In genomic region chr7:38217672-38218071, GRCh38 we compare ENCODE assay signal across 19 cellular contexts. TPM values are rescaled to one million over a fixed set of nuclear protein-coding genes. Genes with fewer than 3 reads are reported as not detected.
DNase-seq lines count a peak whose midpoint lies in the region; ATAC-seq and TF ChIP-seq lines count a peak whose summit lies in the region.
"Had no signal": no experiment of that assay in that cellular context is flagged by ENCODE, and none has a peak within 500 bp of the region (broad histone marks: within the 10 kb centered on the region; RNA-seq: fewer than 3 reads in every experiment).

No MANE protein-coding gene starts in this region.

- no peaks in the 10 kb centered on the region for H4K20me1 ChIP-seq in BLaER1

- TF ChIP-seq CTCF in CD8-positive, alpha-beta T cell (IDR thresholded peaks at IDR 0.05), result no peak

- H3K27me3 ChIP-seq in BLaER1, result no peaks in the 10 kb centered on the region
- H3K27me3 ChIP-seq in CD8-positive, alpha-beta T cell (ENCODE audit: insufficient read depth, low read length), result no peaks in the 10 kb centered on the region
- H3K27me3 ChIP-seq: SJSA1, tibial artery had no signal

- no peaks in the 10 kb centered on the region for H3K27me3 Mint-ChIP-seq in CD8-positive, alpha-beta T cell (ENCODE audit: low read depth)
- H3K27me3 Mint-ChIP-seq in activated CD4-positive, alpha-beta memory T cell treated with anti-CD3 and anti-CD28 coated beads, Interleukin-2, amount 10 ng/mL, durations not matched to agents 7 days and 5 days, result no peaks in the 10 kb centered on the region
- H3K27me3 Mint-ChIP-seq in naive thymus-derived CD8-positive, alpha-beta T cell, result no peaks in the 10 kb centered on the region
- H3K27me3 Mint-ChIP-seq: memory B cell; stimulated activated naive B cell treated with anti-CD40 and anti-IgM and Interleukin-4, amounts not matched to agents 10 μg/mL and 1 μg/mL and 100 μg/mL, for 72 hours had no signal

- H3K4me3 ChIP-seq in BLaER1, result no peak overlapping the region
- no peak overlapping the region for H3K4me3 ChIP-seq in CD8-positive, alpha-beta T cell (ENCODE audit: low read depth, low read length)
- H3K4me3 ChIP-seq: SJSA1, tibial artery had no signal

- peaks cover 58% of the 10 kb centered on the region for H3K4me1 Mint-ChIP-seq in CD8-positive, alpha-beta T cell (ENCODE audit: low read depth)
- peaks cover 63% of the 10 kb centered on the region for H3K4me1 Mint-ChIP-seq in activated CD4-positive, alpha-beta memory T cell treated with anti-CD3 and anti-CD28 coated beads, Interleukin-2, amount 10 ng/mL, durations not matched to agents 7 days and 5 days
- H3K4me1 Mint-ChIP-seq in naive thymus-derived CD8-positive, alpha-beta T cell, result peaks cover 7 to 60% (median 38%) of the 10 kb centered on the region in 4 donors

- CTCF ChIA-PET in CD8-positive, alpha-beta T cell (lab: Charles Lee), result interaction anchor here (0.8 to 10.3 kb wide), 17 partner anchors 10 to 181 kb away, joined by 3 to 338 read pairs (median 55); no protein-coding TSS in a partner anchor
- CTCF ChIA-PET in activated CD4-positive, alpha-beta memory T cell treated with anti-CD3 and anti-CD28 coated beads, Interleukin-2, amount 10 ng/mL, durations not matched to agents 7 days and 5 days (lab: Charles Lee), result interaction anchor here (1.0 to 10.3 kb wide), 19 partner anchors 9 to 182 kb away, joined by 3 to 314 read pairs (median 19); partner anchors contain the start of gene STARD3NL

- POLR2A ChIA-PET in CD8-positive, alpha-beta T cell (lab: Charles Lee), result interaction anchor here (1.1 to 3.5 kb wide), 4 partner anchors 16 to 152 kb away, joined by 3 to 22 read pairs (median 6); no protein-coding TSS in a partner anchor
- POLR2A ChIA-PET in activated CD4-positive, alpha-beta memory T cell treated with anti-CD3 and anti-CD28 coated beads, Interleukin-2, amount 10 ng/mL, durations not matched to agents 7 days and 5 days (lab: Charles Lee), result interaction anchor here (0.7 to 1.6 kb wide), 3 partner anchors 16 to 141 kb away, joined by 3 to 10 read pairs (median 4); no protein-coding TSS in a partner anchor
- POLR2A ChIA-PET in naive thymus-derived CD8-positive, alpha-beta T cell (lab: Charles Lee), result interaction anchor here (3.0 kb wide), 1 partner anchor 102 kb away, joined by 9 read pairs; no protein-coding TSS in a partner anchor

- 0 out of 2 replicates have a peak overlapping the region, but pooled peaks have one; percentile 39 for H3K27ac ChIP-seq in BLaER1
- no peak overlapping the region for H3K27ac ChIP-seq in CD8-positive, alpha-beta T cell (ENCODE audit: low read depth, low read length)
- H3K27ac ChIP-seq: SJSA1, tibial artery had no signal

- intact Hi-C loops in CD8-positive, alpha-beta T cell (cut with DNase I, micrococcal nuclease), result loop anchor here (1.0 to 2.0 kb wide), 2 partner anchors 15 to 117 kb away; no protein-coding TSS in a partner anchor

- H3K27ac Mint-ChIP-seq in CD8-positive, alpha-beta T cell, result peak overlapping the region; percentile 93
- H3K27ac Mint-ChIP-seq in activated CD4-positive, alpha-beta memory T cell treated with anti-CD3 and anti-CD28 coated beads, Interleukin-2, amount 10 ng/mL, durations not matched to agents 7 days and 5 days, result peak overlapping the region; percentile 78
- H3K27ac Mint-ChIP-seq in naive thymus-derived CD8-positive, alpha-beta T cell, result peak overlapping the region in 7 of 10 donors; percentile 6 to 90 (median 80)
- H3K27ac Mint-ChIP-seq: stimulated activated naive B cell treated with anti-CD40 and anti-IgM and Interleukin-4, amounts not matched to agents 10 μg/mL and 1 μg/mL and 100 μg/mL, for 72 hours had no signal

- H3K36me3 Mint-ChIP-seq in CD8-positive, alpha-beta T cell, result peaks cover 56% of the 10 kb centered on the region
- H3K36me3 Mint-ChIP-seq in activated CD4-positive, alpha-beta memory T cell treated with anti-CD3 and anti-CD28 coated beads, Interleukin-2, amount 10 ng/mL, durations not matched to agents 7 days and 5 days (ENCODE audit: low read depth), result peaks cover 40% of the 10 kb centered on the region
- H3K36me3 Mint-ChIP-seq in naive thymus-derived CD8-positive, alpha-beta T cell, result peaks cover 0 to 36% (median 4%) of the 10 kb centered on the region in 3 donors

- H3K9ac ChIP-seq in BLaER1, result no peak overlapping the region

- peak; percentile 27 for ATAC-seq in CD8-positive, alpha-beta T cell
- ATAC-seq in naive thymus-derived CD8-positive, alpha-beta T cell, result no peak
- ATAC-seq: stimulated activated naive B cell treated with anti-CD40 and anti-IgM and Interleukin-4, amounts not matched to agents 10 μg/mL and 1 μg/mL and 100 μg/mL, for 72 hours had no signal

- H3K9me3 Mint-ChIP-seq in CD8-positive, alpha-beta T cell, result no peaks in the 10 kb centered on the region
- no peaks in the 10 kb centered on the region for H3K9me3 Mint-ChIP-seq in activated CD4-positive, alpha-beta memory T cell treated with anti-CD3 and anti-CD28 coated beads, Interleukin-2, amount 10 ng/mL, durations not matched to agents 7 days and 5 days
- no peaks in the 10 kb centered on the region for H3K9me3 Mint-ChIP-seq in naive thymus-derived CD8-positive, alpha-beta T cell
- H3K9me3 Mint-ChIP-seq: memory B cell; stimulated activated naive B cell treated with anti-CD40 and anti-IgM and Interleukin-4, amounts not matched to agents 10 μg/mL and 1 μg/mL and 100 μg/mL, for 72 hours had no signal

- no peak overlapping the region for H3K4me2 ChIP-seq in BLaER1

- peaks cover 24% of the 10 kb centered on the region for H3K4me1 ChIP-seq in BLaER1
- H3K4me1 ChIP-seq in CD8-positive, alpha-beta T cell (ENCODE audit: insufficient read depth, low read length), result peaks cover 32% of the 10 kb centered on the region

- H3K36me3 ChIP-seq in BLaER1, result peaks cover 76% of the 10 kb centered on the region
- H3K36me3 ChIP-seq in CD8-positive, alpha-beta T cell (ENCODE audit: insufficient read depth, low read length), result peaks cover 5% of the 10 kb centered on the region

- no peaks in the 10 kb centered on the region for H3K9me3 ChIP-seq in BLaER1
- H3K9me3 ChIP-seq in CD8-positive, alpha-beta T cell (ENCODE audit: low read length), result no peaks in the 10 kb centered on the region
- H3K9me3 ChIP-seq: SJSA1, tibial artery had no signal

- no peak for DNase-seq in CD8-positive, alpha-beta T cell
- no peak for DNase-seq in activated CD4-positive, alpha-beta memory T cell treated with anti-CD3 and anti-CD28 coated beads, Interleukin-2, amount 10 ng/mL, durations not matched to agents 7 days and 5 days
- DNase-seq in naive thymus-derived CD8-positive, alpha-beta T cell, result no peak
- no peak for DNase-seq in germinal center (ENCODE audit: low spot score)
- no peak for DNase-seq in ureter (ENCODE audit: low spot score)
- DNase-seq in NCI-H524 (lab: John Stamatoyannopoulos, UW), result no peak
- DNase-seq: activated gamma-delta T cell treated with Interleukin-2 at 50 U/mL for 16 hours; AML-193; Calu3; NCI-H1092 treated with DMSO at 0.1 percent for 48 hours; NCI-H2029 treated with DMSO at 0.1 percent for 48 hours; NCI-H446; stimulated activated CD4-positive, alpha-beta T cell treated with anti-CD3 and anti-CD28 coated beads, Interleukin-1b, Interleukin-23, amount 100 ng/mL, for 48 hours; stimulated activated naive B cell treated with anti-CD40 and anti-IgM and Interleukin-4, amounts not matched to agents 10 μg/mL and 1 μg/mL and 100 μg/mL, for 72 hours; T-helper 2 cell; tibial artery had no signal

- H3K4me3 Mint-ChIP-seq in CD8-positive, alpha-beta T cell, result peak overlapping the region; percentile 70
- H3K4me3 Mint-ChIP-seq in activated CD4-positive, alpha-beta memory T cell treated with anti-CD3 and anti-CD28 coated beads, Interleukin-2, amount 10 ng/mL, durations not matched to agents 7 days and 5 days, result peak overlapping the region; percentile 46
- peak overlapping the region in 3 of 10 donors; percentile 31 to 74 (median 69) for H3K4me3 Mint-ChIP-seq in naive thymus-derived CD8-positive, alpha-beta T cell
- H3K4me3 Mint-ChIP-seq: memory B cell; stimulated activated naive B cell treated with anti-CD40 and anti-IgM and Interleukin-4, amounts not matched to agents 10 μg/mL and 1 μg/mL and 100 μg/mL, for 72 hours had no signal

RNA-seq across cellular contexts. Expression of gene STARD3NL, which starts 39.6 kb away (rescaled TPM):
- 10 to 100 TPM; 22.4 to 22.7 TPM for total RNA-seq in CD8-positive, alpha-beta T cell
- 10 to 100 TPM; 24.4 to 28.9 TPM for total RNA-seq in activated CD4-positive, alpha-beta memory T cell treated with anti-CD3 and anti-CD28 coated beads, Interleukin-2, amount 10 ng/mL, durations not matched to agents 7 days and 5 days
- total RNA-seq in naive thymus-derived CD8-positive, alpha-beta T cell, result 10 to 100 TPM; 12.8 TPM
- 10 to 100 TPM; 26.4 to 35.4 (median 32.8) TPM for polyA plus RNA-seq in naive thymus-derived CD8-positive, alpha-beta T cell
- 31.1 TPM for total RNA-seq in ureter
